2 cellular contexts compared by ENCODE assay signal in genomic region chr18:43876286-43877082, GRCh38.
TF ChIP-seq lines count a peak whose summit lies in the region.

No MANE protein-coding gene starts in this region.

TF ChIP-seq in H1, 55 proteins besides CTCF, POLR2A, EP300 and RAD21:
- TF ChIP-seq TEAD4 (IDR thresholded peaks at IDR 0.05; ENCODE audit: low read depth, low read length) (no peak), RBBP5 (IDR thresholded peaks at IDR 0.05; ENCODE audit: borderline replicate concordance, low read depth, low read length) (no peak), BACH1 (IDR thresholded peaks at IDR 0.05; ENCODE audit: low read length) (no peak), SP4 (IDR thresholded peaks at IDR 0.05; ENCODE audit: low read length) (no peak), EZH2 (IDR thresholded peaks at IDR 0.05; ENCODE audit: low read depth, low read length, severe bottlenecking) (no peak), TBP (IDR thresholded peaks at IDR 0.05; ENCODE audit: low read depth, low read length) (no peak), SIRT6 (IDR thresholded peaks at IDR 0.05; ENCODE audit: low read length) (no peak), HDAC6 (IDR thresholded peaks at IDR 0.05; ENCODE audit: low read depth, low read length) (no peak), KDM1A (IDR thresholded peaks at IDR 0.05; ENCODE audit: borderline replicate concordance, low read length) (no peak), SIN3A (conservative IDR thresholded peaks at IDR 0.05 in 1 of 2, IDR thresholded peaks at IDR 0.05 in 1 of 2; ENCODE audit: low read depth in 1 of 2, low read length in 2 of 2) (no peak), RXRA (IDR thresholded peaks at IDR 0.05; ENCODE audit: insufficient read depth, low read depth, low read length) (no peak), GABPA (IDR thresholded peaks at IDR 0.05; ENCODE audit: borderline replicate concordance, insufficient read depth, low read length) (no peak), CEBPB (IDR thresholded peaks at IDR 0.05; ENCODE audit: low read depth, low read length) (no peak), NRF1 (IDR thresholded peaks at IDR 0.05; ENCODE audit: low read depth, low read length) (no peak), ATF2 (IDR thresholded peaks at IDR 0.05; ENCODE audit: low read length) (no peak), PHF8 (conservative IDR thresholded peaks at IDR 0.05; ENCODE audit: low read depth, low read length) (no peak), MAX (IDR thresholded peaks at IDR 0.05) (no peak), JUN (IDR thresholded peaks at IDR 0.05; ENCODE audit: low read depth, low read length) (no peak), CBX5 (IDR thresholded peaks at IDR 0.05; ENCODE audit: low read depth, low read length) (no peak)

TF ChIP-seq in HepG2, 621 proteins besides CTCF, POLR2A, EP300 and RAD21:
- TF ChIP-seq IKZF1 (IDR thresholded peaks at IDR 0.05) (no peak), SOX6 (IDR thresholded peaks at IDR 0.05) (no peak), SOX6 (CRISPR knock-in tag; IDR thresholded peaks at IDR 0.05) (no peak), MAZ (IDR thresholded peaks at IDR 0.05; ENCODE audit: borderline replicate concordance, low read depth, low read length) (no peak), MAZ (CRISPR knock-in tag; IDR thresholded peaks at IDR 0.05; ENCODE audit: low read depth) (no peak), ZMYM4 (CRISPR knock-in tag; IDR thresholded peaks at IDR 0.05) (no peak)
